Comparison of ENCODE assay signal across 8 cellular contexts in the genomic region with DNA sequence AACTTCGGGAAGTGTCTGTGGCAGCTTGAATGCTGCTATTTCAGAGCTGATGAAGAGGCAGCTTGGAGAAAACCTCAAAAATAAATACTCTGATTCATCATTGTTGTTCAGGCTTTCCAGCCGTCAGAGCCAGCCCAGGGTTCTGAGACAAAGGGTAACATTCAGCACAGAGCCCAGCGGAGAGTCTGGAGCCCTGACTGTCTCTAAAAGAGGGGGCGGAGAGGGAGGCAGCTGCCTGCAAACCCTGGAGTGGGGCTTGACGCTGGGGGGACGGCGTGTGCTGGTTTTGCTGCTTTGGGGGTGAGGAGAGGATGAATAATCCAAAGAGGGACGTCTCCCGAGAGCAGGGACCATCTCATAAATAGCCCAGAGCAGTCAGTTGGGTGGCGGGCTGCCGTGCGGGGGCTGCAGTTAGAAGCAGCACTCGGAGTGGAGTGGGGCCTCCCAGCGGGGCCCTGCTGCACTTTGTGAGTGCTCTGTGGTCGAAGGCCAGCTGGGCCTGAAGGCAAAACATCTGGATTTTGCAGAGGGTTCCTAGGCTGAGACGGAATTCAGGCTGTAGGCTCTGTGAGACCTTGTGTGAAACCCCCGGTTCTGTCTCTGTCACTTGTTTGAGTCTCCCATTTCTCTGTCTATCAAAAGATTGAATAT.
A peak's percentile ranks its signal among the peaks of the same experiment; 100 is the strongest.
DNase-seq lines count a peak whose midpoint lies in the region; TF ChIP-seq lines count a peak whose summit lies in the region.

No MANE protein-coding gene starts in this region.

- H3K4me1 Mint-ChIP-seq in osteocyte (ENCODE audit: unreplicated experiment), result peaks cover 73% of the 10 kb centered on the region

- no peak overlapping the region for H3K4me3 ChIP-seq in foreskin fibroblast (ENCODE audit: low read depth in 1 of 2, low read length in 2 of 2)

- H3K36me3 Mint-ChIP-seq in osteocyte (ENCODE audit: unreplicated experiment), result no peaks in the 10 kb centered on the region

- peak; percentile 92 for DNase-seq in COLO829 (ENCODE audit: low spot score)
- DNase-seq in RPMI7951 (ENCODE audit: low read depth), result peak; percentile 88
- DNase-seq in foreskin fibroblast, result peak; percentile 79 to 92
- peak; percentile 85 for DNase-seq in osteocyte (ENCODE audit: extremely low spot score, unreplicated experiment)
- no peak for DNase-seq in GF-D8 (lab: John Stamatoyannopoulos, UW)
- no peak for DNase-seq in stimulated activated naive CD4-positive, alpha-beta T cell treated with Interleukin-2 at 50 U/mL for 16 hours (lab: John Stamatoyannopoulos, UW)
- DNase-seq in activated gamma-delta T cell treated with Interleukin-2 at 50 U/mL for 16 hours, result no peak
- no peak for DNase-seq in NK-92 (lab: John Stamatoyannopoulos, UW; ENCODE audit: unreplicated experiment)

- TF ChIP-seq CTCF in foreskin fibroblast (IDR thresholded peaks at IDR 0.05; ENCODE audit: low read depth, low read length) (no peak), osteocyte (IDR thresholded peaks at IDR 0.05) (peak; percentile 9)

- H3K9me3 Mint-ChIP-seq in osteocyte (ENCODE audit: unreplicated experiment), result no peaks in the 10 kb centered on the region

- H3K27me3 Mint-ChIP-seq in osteocyte (ENCODE audit: unreplicated experiment), result no peaks in the 10 kb centered on the region

- H3K4me3 Mint-ChIP-seq in osteocyte (ENCODE audit: unreplicated experiment), result peak overlapping the region; percentile 60

- peak overlapping the region; percentile 98 for H3K27ac Mint-ChIP-seq in osteocyte (ENCODE audit: unreplicated experiment)

Comparison
In these comparisons a context has a peak if more than half of its experiments do, and no peak if none do; other contexts are left out.
1. DNase-seq: peak in COLO829 (single experiment), RPMI7951 (single experiment), foreskin fibroblast (2 of 2) and osteocyte (single experiment); none in GF-D8 (single experiment), stimulated activated naive CD4-positive, alpha-beta T cell treated with Interleukin-2 at 50 U/mL for 16 hours (single experiment), activated gamma-delta T cell treated with Interleukin-2 at 50 U/mL for 16 hours (single experiment) and NK-92 (single experiment).